1 cellular context compared by ENCODE assay signal in the genomic region with DNA sequence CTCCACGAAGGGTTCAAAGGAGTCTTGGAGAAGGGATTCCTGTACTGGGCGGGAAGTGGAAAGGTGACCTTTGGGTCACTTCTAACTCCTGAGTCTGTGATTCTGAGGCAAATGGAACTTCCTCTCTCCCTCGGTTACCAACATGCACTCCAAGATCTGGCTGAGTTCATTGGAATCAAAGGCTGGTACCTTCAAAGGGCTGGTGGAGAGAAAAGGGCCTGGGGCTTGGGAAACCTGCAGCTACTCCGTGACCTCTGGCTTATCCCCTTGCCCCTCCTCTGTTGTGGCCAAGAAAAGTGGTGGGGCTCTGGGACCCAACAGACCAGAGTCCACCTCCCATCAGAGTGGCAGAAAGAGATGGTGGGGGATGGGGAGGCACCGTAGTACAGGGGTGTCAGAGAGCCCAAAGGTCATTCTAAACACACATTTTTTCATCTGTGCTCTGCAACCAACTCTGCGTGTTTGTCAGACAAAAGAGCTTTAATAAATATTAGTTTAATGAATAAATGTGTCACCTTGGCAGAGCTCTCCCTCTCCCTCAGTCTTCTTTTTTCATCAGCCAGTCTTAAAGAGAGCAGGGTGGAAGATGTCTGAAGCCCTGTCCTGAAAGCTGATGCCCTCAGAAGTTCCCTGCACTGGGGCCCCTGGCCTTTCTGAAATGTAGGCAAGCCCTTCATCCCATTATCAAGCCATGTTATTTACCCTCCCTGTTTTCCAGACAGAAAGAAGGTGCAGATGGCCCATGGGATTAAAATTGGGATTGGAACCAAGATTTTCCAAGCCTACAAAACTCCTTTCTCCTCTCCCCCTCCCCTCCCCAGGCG.
TF ChIP-seq lines count a peak whose summit lies in the region.

No MANE protein-coding gene starts in this region.

TF ChIP-seq in HepG2, 621 proteins besides CTCF, POLR2A, EP300 and RAD21 (continued from another document and continues in another):
- TF ChIP-seq, protein P1, sequence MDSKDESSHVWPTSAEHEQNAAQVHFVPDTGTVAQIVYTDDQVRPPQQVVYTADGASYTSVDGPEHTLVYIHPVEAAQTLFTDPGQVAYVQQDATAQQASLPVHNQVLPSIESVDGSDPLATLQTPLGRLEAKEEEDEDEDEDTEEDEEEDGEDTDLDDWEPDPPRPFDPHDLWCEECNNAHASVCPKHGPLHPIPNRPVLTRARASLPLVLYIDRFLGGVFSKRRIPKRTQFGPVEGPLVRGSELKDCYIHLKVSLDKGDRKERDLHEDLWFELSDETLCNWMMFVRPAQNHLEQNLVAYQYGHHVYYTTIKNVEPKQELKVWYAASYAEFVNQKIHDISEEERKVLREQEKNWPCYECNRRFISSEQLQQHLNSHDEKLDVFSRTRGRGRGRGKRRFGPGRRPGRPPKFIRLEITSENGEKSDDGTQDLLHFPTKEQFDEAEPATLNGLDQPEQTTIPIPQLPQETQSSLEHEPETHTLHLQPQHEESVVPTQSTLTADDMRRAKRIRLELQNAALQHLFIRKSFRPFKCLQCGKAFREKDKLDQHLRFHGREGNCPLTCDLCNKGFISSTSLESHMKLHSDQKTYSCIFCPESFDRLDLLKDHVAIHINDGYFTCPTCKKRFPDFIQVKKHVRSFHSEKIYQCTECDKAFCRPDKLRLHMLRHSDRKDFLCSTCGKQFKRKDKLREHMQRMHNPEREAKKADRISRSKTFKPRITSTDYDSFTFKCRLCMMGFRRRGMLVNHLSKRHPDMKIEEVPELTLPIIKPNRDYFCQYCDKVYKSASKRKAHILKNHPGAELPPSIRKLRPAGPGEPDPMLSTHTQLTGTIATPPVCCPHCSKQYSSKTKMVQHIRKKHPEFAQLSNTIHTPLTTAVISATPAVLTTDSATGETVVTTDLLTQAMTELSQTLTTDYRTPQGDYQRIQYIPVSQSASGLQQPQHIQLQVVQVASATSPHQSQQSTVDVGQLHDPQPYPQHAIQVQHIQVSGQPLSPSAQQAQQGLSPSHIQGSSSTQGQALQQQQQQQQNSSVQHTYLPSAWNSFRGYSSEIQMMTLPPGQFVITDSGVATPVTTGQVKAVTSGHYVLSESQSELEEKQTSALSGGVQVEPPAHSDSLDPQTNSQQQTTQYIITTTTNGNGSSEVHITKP (CRISPR knock-in tag; IDR thresholded peaks at IDR 0.05; ENCODE audit: low read depth), result no peak; the same call in 1 of the 2 replicates
- TF ChIP-seq FOXA1 (IDR thresholded peaks at IDR 0.05) (no peak), FOXA1 (CRISPR knock-in tag; IDR thresholded peaks at IDR 0.05) (peak; percentile 55), ARID2 (CRISPR knock-in tag; IDR thresholded peaks at IDR 0.05; ENCODE audit: borderline replicate concordance) (peak; percentile 70; the same call in 1 of the 2 replicates), NFATC3 (CRISPR knock-in tag; IDR thresholded peaks at IDR 0.05) (no peak), ZNF558 (CRISPR knock-in tag; IDR thresholded peaks at IDR 0.05; ENCODE audit: borderline replicate concordance) (no peak; the same call in 1 of the 2 replicates), KMT2B (CRISPR knock-in tag; IDR thresholded peaks at IDR 0.05) (peak; percentile 37; the same call in 1 of the 2 replicates), ZNF737 (CRISPR knock-in tag; IDR thresholded peaks at IDR 0.05; ENCODE audit: borderline replicate concordance) (no peak), ZNF530 (CRISPR knock-in tag; IDR thresholded peaks at IDR 0.05; ENCODE audit: low read depth) (no peak), NR2F1 (CRISPR knock-in tag; IDR thresholded peaks at IDR 0.05) (peak; percentile 97 to 98), ETS1 (CRISPR knock-in tag; IDR thresholded peaks at IDR 0.05) (no peak), ONECUT2 (CRISPR knock-in tag; IDR thresholded peaks at IDR 0.05) (no peak), ZNF17 (CRISPR knock-in tag; IDR thresholded peaks at IDR 0.05) (no peak), NFKB2 (CRISPR knock-in tag; IDR thresholded peaks at IDR 0.05; ENCODE audit: borderline replicate concordance) (peak; percentile 37; the same call in 1 of the 2 replicates), ATAD3A (CRISPR knock-in tag; IDR thresholded peaks at IDR 0.05) (no peak), XRCC5 (optimal IDR thresholded peaks at IDR 0.05; ENCODE audit: low read length) (peak; percentile 95), SRSF4 (IDR thresholded peaks at IDR 0.05; ENCODE audit: low read depth, low read length, poor library complexity, severe bottlenecking) (no peak), DNMT1 (CRISPR knock-in tag; IDR thresholded peaks at IDR 0.05) (no peak), ARNT2 (CRISPR knock-in tag; IDR thresholded peaks at IDR 0.05; ENCODE audit: low read depth) (peak; percentile 19; the same call in 1 of the 2 replicates), GATA4 (IDR thresholded peaks at IDR 0.05; ENCODE audit: borderline replicate concordance, low read depth) (peak; percentile 85; the same call in 1 of the 2 replicates), MLLT10 (CRISPR knock-in tag; IDR thresholded peaks at IDR 0.05) (no peak), ZNF496 (CRISPR knock-in tag; IDR thresholded peaks at IDR 0.05; ENCODE audit: insufficient replicate concordance) (no peak), ARNT (IDR thresholded peaks at IDR 0.05) (no peak), ZNF331 (CRISPR knock-in tag; IDR thresholded peaks at IDR 0.05) (peak; percentile 93), SAP130 (CRISPR knock-in tag; IDR thresholded peaks at IDR 0.05; ENCODE audit: low read depth) (peak; percentile 86), ZNF891 (CRISPR knock-in tag; IDR thresholded peaks at IDR 0.05) (no peak), HOXA3 (CRISPR knock-in tag; IDR thresholded peaks at IDR 0.05) (peak; percentile 90; the same call in 1 of the 2 replicates), ZNF644 (CRISPR knock-in tag; IDR thresholded peaks at IDR 0.05; ENCODE audit: low read depth) (peak; percentile 95), ZFP36 (IDR thresholded peaks at IDR 0.05; ENCODE audit: borderline replicate concordance, low read depth, low read length, partially characterized antibody) (no peak), AKNA (CRISPR knock-in tag; IDR thresholded peaks at IDR 0.05; ENCODE audit: borderline replicate concordance) (no peak), JDP2 (CRISPR knock-in tag; IDR thresholded peaks at IDR 0.05; ENCODE audit: borderline replicate concordance) (no peak), ZNF781 (CRISPR knock-in tag; IDR thresholded peaks at IDR 0.05; ENCODE audit: borderline replicate concordance, not compliant biosample characterization) (peak; percentile 20), PHF8 (CRISPR knock-in tag; IDR thresholded peaks at IDR 0.05) (peak; percentile 48; the same call in 1 of the 2 replicates), ZNF136 (CRISPR knock-in tag; IDR thresholded peaks at IDR 0.05; ENCODE audit: low read depth) (0 out of 2 replicates have a peak, but pooled peaks have one; percentile 46), SP140L (CRISPR knock-in tag; IDR thresholded peaks at IDR 0.05; ENCODE audit: borderline replicate concordance) (0 out of 2 replicates have a peak, but pooled peaks have one; percentile 53), KDM6A (CRISPR knock-in tag; IDR thresholded peaks at IDR 0.05; ENCODE audit: low read depth) (peak; percentile 100), ZNF10 (CRISPR knock-in tag; IDR thresholded peaks at IDR 0.05; ENCODE audit: borderline replicate concordance, low read depth) (no peak), TFAP4 (IDR thresholded peaks at IDR 0.05; ENCODE audit: borderline replicate concordance, low read depth) (peak; percentile 65), SMARCC2 (IDR thresholded peaks at IDR 0.05) (no peak), AGO2 (optimal IDR thresholded peaks at IDR 0.05; ENCODE audit: low read depth, low read length) (no peak), ZSCAN12 (CRISPR knock-in tag; IDR thresholded peaks at IDR 0.05) (no peak), SNRNP70 (IDR thresholded peaks at IDR 0.05; ENCODE audit: low read depth, low read length) (no peak)
- TF ChIP-seq, protein P2, sequence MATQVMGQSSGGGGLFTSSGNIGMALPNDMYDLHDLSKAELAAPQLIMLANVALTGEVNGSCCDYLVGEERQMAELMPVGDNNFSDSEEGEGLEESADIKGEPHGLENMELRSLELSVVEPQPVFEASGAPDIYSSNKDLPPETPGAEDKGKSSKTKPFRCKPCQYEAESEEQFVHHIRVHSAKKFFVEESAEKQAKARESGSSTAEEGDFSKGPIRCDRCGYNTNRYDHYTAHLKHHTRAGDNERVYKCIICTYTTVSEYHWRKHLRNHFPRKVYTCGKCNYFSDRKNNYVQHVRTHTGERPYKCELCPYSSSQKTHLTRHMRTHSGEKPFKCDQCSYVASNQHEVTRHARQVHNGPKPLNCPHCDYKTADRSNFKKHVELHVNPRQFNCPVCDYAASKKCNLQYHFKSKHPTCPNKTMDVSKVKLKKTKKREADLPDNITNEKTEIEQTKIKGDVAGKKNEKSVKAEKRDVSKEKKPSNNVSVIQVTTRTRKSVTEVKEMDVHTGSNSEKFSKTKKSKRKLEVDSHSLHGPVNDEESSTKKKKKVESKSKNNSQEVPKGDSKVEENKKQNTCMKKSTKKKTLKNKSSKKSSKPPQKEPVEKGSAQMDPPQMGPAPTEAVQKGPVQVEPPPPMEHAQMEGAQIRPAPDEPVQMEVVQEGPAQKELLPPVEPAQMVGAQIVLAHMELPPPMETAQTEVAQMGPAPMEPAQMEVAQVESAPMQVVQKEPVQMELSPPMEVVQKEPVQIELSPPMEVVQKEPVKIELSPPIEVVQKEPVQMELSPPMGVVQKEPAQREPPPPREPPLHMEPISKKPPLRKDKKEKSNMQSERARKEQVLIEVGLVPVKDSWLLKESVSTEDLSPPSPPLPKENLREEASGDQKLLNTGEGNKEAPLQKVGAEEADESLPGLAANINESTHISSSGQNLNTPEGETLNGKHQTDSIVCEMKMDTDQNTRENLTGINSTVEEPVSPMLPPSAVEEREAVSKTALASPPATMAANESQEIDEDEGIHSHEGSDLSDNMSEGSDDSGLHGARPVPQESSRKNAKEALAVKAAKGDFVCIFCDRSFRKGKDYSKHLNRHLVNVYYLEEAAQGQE (IDR thresholded peaks at IDR 0.05; ENCODE audit: borderline replicate concordance in 1 of 2, low read depth in 1 of 2, low read length in 2 of 2), result peak in 1 of 2 experiments; percentile 80; a peak in 2 of 4 replicates
- TF ChIP-seq, protein P3, sequence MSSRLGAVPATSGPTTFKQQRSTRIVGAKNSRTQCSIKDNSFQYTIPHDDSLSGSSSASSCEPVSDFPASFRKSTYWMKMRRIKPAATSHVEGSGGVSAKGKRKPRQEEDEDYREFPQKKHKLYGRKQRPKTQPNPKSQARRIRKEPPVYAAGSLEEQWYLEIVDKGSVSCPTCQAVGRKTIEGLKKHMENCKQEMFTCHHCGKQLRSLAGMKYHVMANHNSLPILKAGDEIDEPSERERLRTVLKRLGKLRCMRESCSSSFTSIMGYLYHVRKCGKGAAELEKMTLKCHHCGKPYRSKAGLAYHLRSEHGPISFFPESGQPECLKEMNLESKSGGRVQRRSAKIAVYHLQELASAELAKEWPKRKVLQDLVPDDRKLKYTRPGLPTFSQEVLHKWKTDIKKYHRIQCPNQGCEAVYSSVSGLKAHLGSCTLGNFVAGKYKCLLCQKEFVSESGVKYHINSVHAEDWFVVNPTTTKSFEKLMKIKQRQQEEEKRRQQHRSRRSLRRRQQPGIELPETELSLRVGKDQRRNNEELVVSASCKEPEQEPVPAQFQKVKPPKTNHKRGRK (CRISPR knock-in tag; IDR thresholded peaks at IDR 0.05), result no peak
- TF ChIP-seq, protein P4, sequence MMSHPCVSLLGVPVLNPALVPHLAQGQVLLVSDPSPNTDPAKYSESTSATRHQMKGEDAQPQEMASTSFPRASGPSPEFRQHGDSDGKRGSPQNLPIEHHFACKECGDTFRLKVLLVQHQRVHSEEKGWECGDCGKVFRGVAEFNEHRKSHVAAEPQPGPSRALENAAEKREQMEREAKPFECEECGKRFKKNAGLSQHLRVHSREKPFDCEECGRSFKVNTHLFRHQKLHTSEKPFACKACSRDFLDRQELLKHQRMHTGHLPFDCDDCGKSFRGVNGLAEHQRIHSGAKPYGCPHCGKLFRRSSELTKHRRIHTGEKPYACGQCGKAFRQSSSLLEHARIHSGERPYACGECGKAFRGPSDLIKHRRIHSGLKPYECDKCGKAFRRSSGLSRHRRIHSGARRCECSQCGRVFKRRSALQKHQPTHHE (CRISPR knock-in tag; IDR thresholded peaks at IDR 0.05; ENCODE audit: borderline replicate concordance), result peak; percentile 21; the same call in 1 of the 2 replicates
